ENCODE assay signal across 15 cellular contexts in the genomic region with DNA sequence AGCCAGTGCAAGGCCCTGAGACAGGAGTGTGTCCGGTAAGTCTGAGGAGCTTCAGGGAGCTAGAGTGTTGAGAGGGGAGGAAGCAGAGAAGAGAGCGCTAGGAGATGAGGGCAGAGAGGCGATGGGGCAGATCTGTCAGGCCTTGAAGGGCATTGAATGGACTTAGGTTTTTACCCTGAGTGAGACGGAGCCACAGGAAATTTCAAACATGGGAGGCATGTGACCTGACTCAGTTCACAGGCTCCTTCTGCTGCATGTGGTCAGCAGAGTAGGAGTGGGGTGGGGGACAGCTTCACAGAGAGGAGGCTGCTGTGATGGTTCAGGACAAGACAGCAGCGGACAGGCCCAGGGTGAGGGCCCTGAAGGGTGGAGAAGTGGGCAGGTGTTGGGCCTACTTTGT. TPM values are rescaled to one million over a fixed set of nuclear protein-coding genes. Genes with fewer than 3 reads are reported as not detected.
"Had no signal": no experiment of that assay in that cellular context is flagged by ENCODE, and none has a peak within 500 bp of the region (broad histone marks: within the 10 kb centered on the region; RNA-seq: fewer than 3 reads in every experiment).

No MANE protein-coding gene starts in this region.

- H3K27me3 ChIP-seq: ascending aorta, vagina had no signal

- H3K4me3 Mint-ChIP-seq: activated CD4-positive, alpha-beta memory T cell treated with anti-CD3 and anti-CD28 coated beads, Interleukin-2, amount 10 ng/mL, durations not matched to agents 7 days and 5 days; activated T-cell treated with anti-CD3 and anti-CD28 coated beads, Interleukin-2, amount 50 U/mL, for 4 hours; stimulated activated memory B cell treated with anti-CD40 and anti-IgM and Interleukin-4, amounts not matched to agents 10 μg/mL and 1 μg/mL and 100 μg/mL, for 72 hours had no signal

- H3K27ac Mint-ChIP-seq: activated CD4-positive, alpha-beta memory T cell treated with anti-CD3 and anti-CD28 coated beads, Interleukin-2, amount 10 ng/mL, durations not matched to agents 7 days and 5 days; stimulated activated memory B cell treated with anti-CD40 and anti-IgM and Interleukin-4, amounts not matched to agents 10 μg/mL and 1 μg/mL and 100 μg/mL, for 72 hours had no signal

- H3K9me3 Mint-ChIP-seq: activated CD4-positive, alpha-beta memory T cell treated with anti-CD3 and anti-CD28 coated beads, Interleukin-2, amount 10 ng/mL, durations not matched to agents 7 days and 5 days; activated T-cell treated with anti-CD3 and anti-CD28 coated beads, Interleukin-2, amount 50 U/mL, for 4 hours; naive B cell; stimulated activated memory B cell treated with anti-CD40 and anti-IgM and Interleukin-4, amounts not matched to agents 10 μg/mL and 1 μg/mL and 100 μg/mL, for 72 hours had no signal

- H3K9me3 ChIP-seq: ascending aorta, esophagus muscularis mucosa, tibial nerve, vagina had no signal

- H3K4me3 ChIP-seq: ascending aorta, esophagus muscularis mucosa, lung, tibial nerve, vagina had no signal

- ATAC-seq: activated T-cell treated with anti-CD3 and anti-CD28 coated beads, Interleukin-2, amount 50 U/mL, for 4 hours; stimulated activated memory B cell treated with anti-CD40 and anti-IgM and Interleukin-4, amounts not matched to agents 10 μg/mL and 1 μg/mL and 100 μg/mL, for 72 hours had no signal

- H3K27ac ChIP-seq: ascending aorta, esophagus muscularis mucosa, tibial nerve, vagina had no signal

- DNase-seq: activated CD4-positive, alpha-beta memory T cell treated with anti-CD3 and anti-CD28 coated beads, Interleukin-2, amount 10 ng/mL, durations not matched to agents 7 days and 5 days; activated CD4-positive, CD25-positive, alpha-beta regulatory T cell treated with anti-CD3 and anti-CD28 coated beads, Interleukin-2, amount 50 U/mL, for 72 hours; activated gamma-delta T cell; activated T-cell treated with anti-CD3 and anti-CD28 coated beads, Interleukin-2, amount 50 U/mL, for 4 hours; naive B cell; stimulated activated CD4-positive, alpha-beta T cell treated with anti-CD3 and anti-CD28 coated beads, Interleukin-2, amount 100 ng/mL, for 48 hours had no signal

- H3K36me3 Mint-ChIP-seq: naive B cell had no signal

RNA-seq across cellular contexts. Expression of a gene that starts 11.9 kb away (rescaled TPM):
- total RNA-seq: skeletal muscle tissue had no signal

RNA-seq across cellular contexts. Expression of a gene that starts 12.5 kb away (rescaled TPM):
- total RNA-seq: mononuclear cell, skeletal muscle tissue, subcutaneous adipose tissue, tibial nerve, vagina had no signal
